11 cellular contexts compared by ENCODE assay signal in the genomic region with DNA sequence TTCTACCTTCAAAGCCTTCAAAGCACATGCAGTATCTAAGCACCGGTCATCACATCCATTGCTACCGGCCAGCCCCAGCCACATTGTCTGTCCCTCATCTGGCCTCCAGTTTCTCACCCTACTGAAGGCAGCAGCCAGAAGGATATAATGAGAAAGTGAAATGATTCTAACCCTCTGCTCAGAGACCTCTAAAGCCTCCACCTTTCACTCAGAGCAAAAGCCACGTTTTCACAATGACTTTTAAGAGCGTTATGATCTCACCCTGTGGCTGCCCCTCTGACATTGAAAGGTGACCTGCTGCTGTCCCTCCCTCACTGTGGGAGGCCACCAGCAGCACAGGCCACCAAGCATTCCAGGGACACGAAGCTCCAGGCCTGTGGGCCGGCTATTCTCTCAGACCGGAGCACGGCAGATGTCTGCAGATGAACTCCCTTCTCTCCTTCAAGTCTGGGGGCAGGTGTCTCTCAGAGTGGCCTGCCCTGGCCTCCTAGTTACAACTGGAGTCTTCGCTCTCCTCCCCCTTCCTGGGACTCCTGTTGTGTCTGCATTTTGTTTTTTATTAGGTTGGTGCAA.
DNase-seq lines count a peak whose midpoint lies in the region; ATAC-seq and TF ChIP-seq lines count a peak whose summit lies in the region.
"Had no signal": no experiment of that assay in that cellular context is flagged by ENCODE, and none has a peak within 500 bp of the region (broad histone marks: within the 10 kb centered on the region; RNA-seq: fewer than 3 reads in every experiment).

No MANE protein-coding gene starts in this region.

- H3K27ac ChIP-seq in DOHH2 (ENCODE audit: low read depth, low read length) (no peak overlapping the region), colonic mucosa (no peak overlapping the region)
- H3K27ac ChIP-seq: testis had no signal

- no peaks in the 10 kb centered on the region for H3K79me2 ChIP-seq in DOHH2 (ENCODE audit: control insufficient read depth, low read length)

- no peak overlapping the region for H3K9ac ChIP-seq in colonic mucosa (ENCODE audit: low read depth in 2 of 2, low read length in 2 of 2)

- no peaks in the 10 kb centered on the region for H3F3A ChIP-seq in DOHH2 (ENCODE audit: control insufficient read depth, insufficient read depth)

- no peaks in the 10 kb centered on the region for H4K20me1 ChIP-seq in DOHH2 (ENCODE audit: control insufficient read depth, insufficient read depth, low read depth, low read length)

- ATAC-seq in GM19035 (IDR thresholded peaks at IDR 0.05; ENCODE audit: unreplicated experiment), result peak; percentile 82
- peak; percentile 68 for ATAC-seq in HG02588 (IDR thresholded peaks at IDR 0.05; ENCODE audit: unreplicated experiment)
- peak; percentile 67 for ATAC-seq in HG03439 (IDR thresholded peaks at IDR 0.05; ENCODE audit: unreplicated experiment)
- ATAC-seq in HG02938 (IDR thresholded peaks at IDR 0.05; ENCODE audit: unreplicated experiment), result no peak
- ATAC-seq: activated naive CD8-positive, alpha-beta T cell treated with anti-CD3 and anti-CD28 coated beads, Interleukin-2, amount 50 U/mL, for 24 hours had no signal

- H3K9me2 ChIP-seq in DOHH2 (replicated peaks; ENCODE audit: control insufficient read depth, low read length), result no peaks in the 10 kb centered on the region

- H3K9me3 ChIP-seq in DOHH2 (ENCODE audit: control insufficient read depth, insufficient read depth, low read length) (no peaks in the 10 kb centered on the region), colonic mucosa (no peaks in the 10 kb centered on the region)
- H3K9me3 ChIP-seq: testis had no signal

- TF ChIP-seq CTCF in DOHH2 (IDR thresholded peaks at IDR 0.05; ENCODE audit: low read depth, low read length, poor library complexity, severe bottlenecking), result no peak
- no peak for TF ChIP-seq CTCF in colonic mucosa (IDR thresholded peaks at IDR 0.05)

- DNase-seq in colonic mucosa, result no peak
- DNase-seq in posterior cingulate gyrus, result no peak
- DNase-seq in stimulated activated CD8-positive, alpha-beta memory T cell treated with anti-CD3 and anti-CD28 coated beads, Interleukin-4, amount 100 ng/mL, for 48 hours, result no peak
- DNase-seq: activated naive CD8-positive, alpha-beta T cell treated with anti-CD3 and anti-CD28 coated beads, Interleukin-2, amount 50 U/mL, for 24 hours; NCI-H2227 treated with DMSO at 0.1 percent for 48 hours; testis had no signal

- peaks cover 20% of the 10 kb centered on the region for H3K4me1 ChIP-seq in DOHH2 (ENCODE audit: control insufficient read depth, low read length)
- no peaks in the 10 kb centered on the region for H3K4me1 ChIP-seq in colonic mucosa

- intact Hi-C loops in colonic mucosa (cut with DNase I), result no loop called here
- intact Hi-C loops in posterior cingulate gyrus (cut with DNase I), result no loop called here

- H3K4me2 ChIP-seq in DOHH2 (ENCODE audit: low read length), result peak overlapping the region; percentile 45; the same call in 1 of the 2 replicates

- H3K4me3 ChIP-seq in DOHH2 (ENCODE audit: low read length) (peak overlapping the region; percentile 33; the same call in 1 of the 2 replicates), colonic mucosa (no peak overlapping the region)
- H3K4me3 ChIP-seq: testis had no signal

- H3K27me3 ChIP-seq in DOHH2 (ENCODE audit: control insufficient read depth, low read length), result no peaks in the 10 kb centered on the region
- no peaks in the 10 kb centered on the region for H3K27me3 ChIP-seq in colonic mucosa
- H3K27me3 ChIP-seq: testis had no signal

- no peaks in the 10 kb centered on the region for H3K36me3 ChIP-seq in DOHH2 (ENCODE audit: control insufficient read depth, low read length)
- no peaks in the 10 kb centered on the region for H3K36me3 ChIP-seq in colonic mucosa
